Comparison of ENCODE assay signal across 9 cellular contexts in genomic region chr12:6450869-6451347, GRCh38. TPM values are rescaled to one million over a fixed set of nuclear protein-coding genes. Genes with fewer than 3 reads are reported as not detected.
DNase-seq lines count a peak whose midpoint lies in the region; ATAC-seq and TF ChIP-seq lines count a peak whose summit lies in the region.
"Had no signal": no experiment of that assay in that cellular context is flagged by ENCODE, and none has a peak within 500 bp of the region (broad histone marks: within the 10 kb centered on the region; RNA-seq: fewer than 3 reads in every experiment).

No MANE protein-coding gene starts in this region.

- CTCF ChIA-PET in activated CD4-positive, alpha-beta memory T cell treated with anti-CD3 and anti-CD28 coated beads, Interleukin-2, amount 10 ng/mL, durations not matched to agents 7 days and 5 days (lab: Charles Lee), result interaction anchor here (0.8 to 4.2 kb wide), 12 partner anchors 11 to 131 kb away, joined by 3 to 36 read pairs (median 6); partner anchors contain the start of gene VAMP1

- POLR2A ChIA-PET in activated CD4-positive, alpha-beta memory T cell treated with anti-CD3 and anti-CD28 coated beads, Interleukin-2, amount 10 ng/mL, durations not matched to agents 7 days and 5 days (lab: Charles Lee), result interaction anchor here (0.9 to 21.3 kb wide), 16 partner anchors 8 to 493 kb away, joined by 3 to 298 read pairs (median 10); partner anchors contain the start of genes C12orf57, COPS7A, GAPDH and MRPL51

- H3K27me3 Mint-ChIP-seq in activated CD4-positive, alpha-beta memory T cell treated with anti-CD3 and anti-CD28 coated beads, Interleukin-2, amount 10 ng/mL, durations not matched to agents 7 days and 5 days, result no peaks in the 10 kb centered on the region

- peak overlapping the region; percentile 12; the same call in 1 of the 2 replicates for H3K4me3 ChIP-seq in H7 (ENCODE audit: insufficient read depth, low read depth, low read length)
- H3K4me3 ChIP-seq in cardiac muscle cell, result peak overlapping the region; percentile 25

- no peaks in the 10 kb centered on the region for H3K9me3 ChIP-seq in cardiac muscle cell (ENCODE audit: low read depth)

- H3K27ac ChIP-seq in cardiac muscle cell, result peak overlapping the region; percentile 92

- peak overlapping the region; percentile 99 for H3K4me3 Mint-ChIP-seq in activated CD4-positive, alpha-beta memory T cell treated with anti-CD3 and anti-CD28 coated beads, Interleukin-2, amount 10 ng/mL, durations not matched to agents 7 days and 5 days

- ATAC-seq in sciatic nerve, result peak; percentile 41
- ATAC-seq in GM21825 (IDR thresholded peaks at IDR 0.05; ENCODE audit: unreplicated experiment), result no peak
- ATAC-seq in HG02885 (IDR thresholded peaks at IDR 0.05; ENCODE audit: poor library complexity, unreplicated experiment), result no peak

- peaks cover 76% of the 10 kb centered on the region for H3K36me3 Mint-ChIP-seq in activated CD4-positive, alpha-beta memory T cell treated with anti-CD3 and anti-CD28 coated beads, Interleukin-2, amount 10 ng/mL, durations not matched to agents 7 days and 5 days (ENCODE audit: low read depth)

- H3K27ac Mint-ChIP-seq in activated CD4-positive, alpha-beta memory T cell treated with anti-CD3 and anti-CD28 coated beads, Interleukin-2, amount 10 ng/mL, durations not matched to agents 7 days and 5 days, result peak overlapping the region; percentile 97

- no peak for TF ChIP-seq CTCF in cardiac muscle cell (IDR thresholded peaks at IDR 0.05; ENCODE audit: low read depth, low read length)

- H3K9me3 Mint-ChIP-seq in activated CD4-positive, alpha-beta memory T cell treated with anti-CD3 and anti-CD28 coated beads, Interleukin-2, amount 10 ng/mL, durations not matched to agents 7 days and 5 days, result no peaks in the 10 kb centered on the region

- H3K4me1 Mint-ChIP-seq in activated CD4-positive, alpha-beta memory T cell treated with anti-CD3 and anti-CD28 coated beads, Interleukin-2, amount 10 ng/mL, durations not matched to agents 7 days and 5 days, result peaks cover 76% of the 10 kb centered on the region

- peaks cover 24% of the 10 kb centered on the region for H3K4me1 ChIP-seq in cardiac muscle cell (ENCODE audit: low read depth)

- H3K27me3 ChIP-seq in H7 (ENCODE audit: control insufficient read depth, insufficient read depth, low read length) (no peaks in the 10 kb centered on the region), cardiac muscle cell (no peaks in the 10 kb centered on the region)

- no peaks in the 10 kb centered on the region for H3K36me3 ChIP-seq in H7 (replicated peaks; ENCODE audit: control insufficient read depth, insufficient read depth, low read length)
- H3K36me3 ChIP-seq in cardiac muscle cell, result no peaks in the 10 kb centered on the region

- intact Hi-C loops in sciatic nerve (cut with DNase I), result no loop called here

- DNase-seq in H7 (peak; percentile 71), cardiac muscle cell (ENCODE audit: low read depth in 1 of 2, low spot score in 1 of 2) (no peak), sciatic nerve (ENCODE audit: low spot score) (peak; percentile 76), cerebellar cortex (ENCODE audit: low spot score) (no peak), COLO668 (lab: John Stamatoyannopoulos, UW; ENCODE audit: unreplicated experiment) (no peak)
- DNase-seq in activated CD4-positive, alpha-beta memory T cell treated with anti-CD3 and anti-CD28 coated beads, Interleukin-2, amount 10 ng/mL, durations not matched to agents 7 days and 5 days, result no peak

RNA-seq across cellular contexts. Expression of gene TAPBPL, which starts 0.9 kb away (rescaled TPM):
- 0.62 and 1.0 TPM in 2 replicates for total RNA-seq in H7 (2014; rRNA removed; shearing (Covaris generic))
- total RNA-seq in activated CD4-positive, alpha-beta memory T cell treated with anti-CD3 and anti-CD28 coated beads, Interleukin-2, amount 10 ng/mL, durations not matched to agents 7 days and 5 days, result 10 to 100 TPM; 45.0 to 49.0 TPM
- total RNA-seq in cardiac muscle cell (2.8 and 3.4 TPM in 2 replicates), sciatic nerve (23.5 TPM)
- polyA plus RNA-seq in cardiac muscle cell, result 1.5 and 3.3 TPM in 2 replicates

RNA-seq across cellular contexts. Expression of gene CD27, which starts 6.2 kb away (rescaled TPM):
- total RNA-seq in H7 (2014; rRNA removed; shearing (Covaris generic)), result not detected in 2 replicates
- 10 to 100 TPM; 39.9 to 43.4 TPM for total RNA-seq in activated CD4-positive, alpha-beta memory T cell treated with anti-CD3 and anti-CD28 coated beads, Interleukin-2, amount 10 ng/mL, durations not matched to agents 7 days and 5 days
- total RNA-seq in cardiac muscle cell (not detected in 2 replicates), sciatic nerve (0.58 TPM)
- 0.32 and 0.35 TPM in 2 replicates for polyA plus RNA-seq in cardiac muscle cell
- total RNA-seq: SK-MEL-5 had no signal

RNA-seq across cellular contexts. Expression of gene VAMP1, which starts 19.6 kb away (rescaled TPM):
- 23.9 and 26.8 TPM in 2 replicates for total RNA-seq in H7 (2014; rRNA removed; shearing (Covaris generic))
- 10 to 100 TPM; 45.1 to 50.9 TPM for total RNA-seq in activated CD4-positive, alpha-beta memory T cell treated with anti-CD3 and anti-CD28 coated beads, Interleukin-2, amount 10 ng/mL, durations not matched to agents 7 days and 5 days
- 15.1 and 17.7 TPM in 2 replicates for total RNA-seq in cardiac muscle cell
- 14.9 and 28.4 TPM in 2 replicates for polyA plus RNA-seq in cardiac muscle cell
- 19.9 TPM for total RNA-seq in sciatic nerve

RNA-seq across cellular contexts. Expression of gene MRPL51, which starts 42.2 kb away (rescaled TPM):
- total RNA-seq in H7 (2014; rRNA removed; shearing (Covaris generic)), result 137 and 145 TPM in 2 replicates
- total RNA-seq in activated CD4-positive, alpha-beta memory T cell treated with anti-CD3 and anti-CD28 coated beads, Interleukin-2, amount 10 ng/mL, durations not matched to agents 7 days and 5 days, result 100 to 1,000 TPM; 204 to 208 TPM
- 75.1 and 104 TPM in 2 replicates for total RNA-seq in cardiac muscle cell
- 279 and 308 TPM in 2 replicates for polyA plus RNA-seq in cardiac muscle cell
- 117 TPM for total RNA-seq in sciatic nerve

RNA-seq across cellular contexts. Expression of gene NCAPD2, which starts 43.0 kb away (rescaled TPM):
- total RNA-seq in H7 (2014; rRNA removed; shearing (Covaris generic)), result 104 and 113 TPM in 2 replicates
- total RNA-seq in activated CD4-positive, alpha-beta memory T cell treated with anti-CD3 and anti-CD28 coated beads, Interleukin-2, amount 10 ng/mL, durations not matched to agents 7 days and 5 days, result 100 to 1,000 TPM; 153 to 156 TPM
- 134 and 156 TPM in 2 replicates for total RNA-seq in cardiac muscle cell
- polyA plus RNA-seq in cardiac muscle cell, result 20.2 and 70.7 TPM in 2 replicates
- total RNA-seq in sciatic nerve, result 21.3 TPM

Comparison
In these comparisons a context has a peak if more than half of its experiments do, and no peak if none do; other contexts are left out.
1. DNase-seq: peak in H7 (single experiment) and sciatic nerve (single experiment); none in activated CD4-positive, alpha-beta memory T cell treated with anti-CD3 and anti-CD28 coated beads, Interleukin-2, amount 10 ng/mL, durations not matched to agents 7 days and 5 days (single experiment), cardiac muscle cell (0 of 2), cerebellar cortex (single experiment) and COLO668 (single experiment).
2. RNA of gene CD27, which starts 6.2 kb away (total RNA-seq): 39.9 to 43.4 TPM in activated CD4-positive, alpha-beta memory T cell treated with anti-CD3 and anti-CD28 coated beads, Interleukin-2, amount 10 ng/mL, durations not matched to agents 7 days and 5 days; 0.58 TPM in sciatic nerve (single experiment), not detected in H7 and not detected in cardiac muscle cell; every median in the first group is over 10 times any median in the second.